Comparison of ENCODE assay signal across 27 cellular contexts in genomic region chr19:307111-307531, GRCh38. TPM values are rescaled to one million over a fixed set of nuclear protein-coding genes. Genes with fewer than 3 reads are reported as not detected.
DNase-seq lines count a peak whose midpoint lies in the region; ATAC-seq and TF ChIP-seq lines count a peak whose summit lies in the region.
"Had no signal": no experiment of that assay in that cellular context is flagged by ENCODE, and none has a peak within 500 bp of the region (broad histone marks: within the 10 kb centered on the region; RNA-seq: fewer than 3 reads in every experiment).

No MANE protein-coding gene starts in this region.

- H2AFZ ChIP-seq in osteoblast (ENCODE audit: low read length) = no peak overlapping the region

- H3K36me3 ChIP-seq in heart left ventricle (peaks cover 0 to 62% (median 53%) of the 10 kb centered on the region in 9 donors), osteoblast (ENCODE audit: insufficient read depth, low read length) (peaks cover 20% of the 10 kb centered on the region), spleen (peaks cover 3 to 73% (median 50%) of the 10 kb centered on the region in 6 donors)

- H3K9me3 ChIP-seq in heart left ventricle = no peaks in the 10 kb centered on the region
- no peaks in the 10 kb centered on the region for H3K9me3 ChIP-seq in osteoblast (ENCODE audit: low read depth, low read length)
- no peaks in the 10 kb centered on the region for H3K9me3 ChIP-seq in spleen
- H3K9me3 ChIP-seq: BLaER1 treated with 17β-estradiol and CSF1 and Interleukin-3, amounts not matched to agents 10 nM and 100 nM had no signal

- peak overlapping the region in 4 of 12 donors; percentile 39 to 51 (median 48) for H3K4me3 ChIP-seq in heart left ventricle
- no peak overlapping the region for H3K4me3 ChIP-seq in osteoblast (ENCODE audit: insufficient read depth, low read length)
- H3K4me3 ChIP-seq in spleen = no peak overlapping the region
- H3K4me3 ChIP-seq: BLaER1 treated with 17β-estradiol and CSF1 and Interleukin-3, amounts not matched to agents 10 nM and 100 nM; SK-N-MC had no signal

- H3K27ac ChIP-seq in heart left ventricle = peak overlapping the region in 9 of 12 donors; percentile 5 to 86 (median 79)
- no peak overlapping the region for H3K27ac ChIP-seq in osteoblast (ENCODE audit: low read depth, low read length)
- no peak overlapping the region for H3K27ac ChIP-seq in spleen
- H3K27ac ChIP-seq: BLaER1 treated with 17β-estradiol and CSF1 and Interleukin-3, amounts not matched to agents 10 nM and 100 nM; RWPE1; SK-N-MC had no signal

- intact Hi-C loops in heart left ventricle (cut with DNase I) = no loop called here
- intact Hi-C loops in Right ventricle myocardium inferior (cut with DNase I) = no loop called here
- intact Hi-C loops in spleen (cut with DNase I; ENCODE audit: low total_unique reads) = no loop called here

- DNase-seq in heart left ventricle = no peak
- DNase-seq in Right ventricle myocardium inferior (ENCODE audit: missing footprints) = no peak
- DNase-seq in chondrocyte (ENCODE audit: low spot score) = peak; percentile 94
- peak; percentile 68 for DNase-seq in osteoblast (ENCODE audit: insufficient read length, low spot score, missing footprints)
- peak; percentile 63 for DNase-seq in spleen
- no peak for DNase-seq in DMS53 treated with DMSO at 0.1 percent for 48 hours (lab: John Stamatoyannopoulos, UW; ENCODE audit: unreplicated experiment)
- no peak for DNase-seq in ACHN
- DNase-seq: AML-193; CD4-positive, alpha-beta T cell; DMS79; EL; GDM1; Kasumi-1; NCI-H1092 treated with DMSO at 0.1 percent for 48 hours; NCI-H1436; NCI-H187; NCI-H2081 treated with DMSO at 0.1 percent for 48 hours; NCI-H2171; NCI-H226; NCI-H510A; NCI-H69; SIG-M5 had no signal

- no peaks in the 10 kb centered on the region for H3K9me3 Mint-ChIP-seq in chondrocyte (ENCODE audit: low read depth)
- H3K9me3 Mint-ChIP-seq: CD4-positive, alpha-beta T cell had no signal

- no peak overlapping the region for H3K27ac Mint-ChIP-seq in chondrocyte (ENCODE audit: unreplicated experiment)
- H3K27ac Mint-ChIP-seq: CD4-positive, alpha-beta T cell had no signal

- no peak for ATAC-seq in heart left ventricle
- no peak for ATAC-seq in Right ventricle myocardium inferior
- no peak for ATAC-seq in GM19467 (IDR thresholded peaks at IDR 0.05; ENCODE audit: unreplicated experiment)

- no peak for TF ChIP-seq POLR2A in heart left ventricle (IDR thresholded peaks at IDR 0.05)
- no peak for TF ChIP-seq POLR2A in spleen (IDR thresholded peaks at IDR 0.05)

- H3K4me1 ChIP-seq in heart left ventricle (peaks cover 0 to 8% (median 0%) of the 10 kb centered on the region in 12 donors), osteoblast (ENCODE audit: insufficient read depth, low read length) (no peaks in the 10 kb centered on the region), spleen (peaks cover 0 to 9% (median 3%) of the 10 kb centered on the region in 6 donors)
- H3K4me1 ChIP-seq: BLaER1 treated with 17β-estradiol and CSF1 and Interleukin-3, amounts not matched to agents 10 nM and 100 nM had no signal

- in situ Hi-C loops in ACHN (cut with HindIII; ENCODE audit: low pct_ligation_motif_present, low pct_unique_long_range_greater_than_20kb, low sequenced_read_pairs) = no loop called here

- no peaks in the 10 kb centered on the region for H3K27me3 Mint-ChIP-seq in chondrocyte (ENCODE audit: low read depth)
- H3K27me3 Mint-ChIP-seq: CD4-positive, alpha-beta T cell had no signal

- 89 to 96% (median 92%) methylated on average over 10 to 26 of the region's 26 CpGs for WGBS in heart left ventricle, 4 donors
- WGBS in spleen, 5 donors = 95 to 98% (median 96%) methylated on average over 19 to 26 of the region's 26 CpGs

- H3K4me2 ChIP-seq in osteoblast (ENCODE audit: insufficient read depth, low read length) = no peak overlapping the region
- H3K4me2 ChIP-seq: BLaER1 treated with 17β-estradiol and CSF1 and Interleukin-3, amounts not matched to agents 10 nM and 100 nM had no signal

- TF ChIP-seq CTCF in heart left ventricle (IDR thresholded peaks at IDR 0.05) = no peak
- TF ChIP-seq CTCF in chondrocyte (IDR thresholded peaks at IDR 0.05) = no peak
- no peak for TF ChIP-seq CTCF in osteoblast (IDR thresholded peaks at IDR 0.05; ENCODE audit: extremely low read depth, low read depth, low read length)
- TF ChIP-seq CTCF in spleen (IDR thresholded peaks at IDR 0.05 in 8 of 11, conservative IDR thresholded peaks at IDR 0.05 in 3 of 11) = no peak

- no peaks in the 10 kb centered on the region for H3K27me3 ChIP-seq in heart left ventricle
- no peaks in the 10 kb centered on the region for H3K27me3 ChIP-seq in osteoblast (ENCODE audit: insufficient read depth, low read length)
- H3K27me3 ChIP-seq in spleen (replicated peaks in 1 of 7) = no peaks in the 10 kb centered on the region
- H3K27me3 ChIP-seq: BLaER1 treated with 17β-estradiol and CSF1 and Interleukin-3, amounts not matched to agents 10 nM and 100 nM had no signal

- no peak overlapping the region for H3K4me3 Mint-ChIP-seq in chondrocyte (ENCODE audit: unreplicated experiment)
- H3K4me3 Mint-ChIP-seq: CD4-positive, alpha-beta T cell had no signal

- H3K36me3 Mint-ChIP-seq in chondrocyte (ENCODE audit: low read depth) = peaks cover 16% of the 10 kb centered on the region

- peaks cover 29% of the 10 kb centered on the region for H3K79me2 ChIP-seq in osteoblast (ENCODE audit: insufficient read depth, low read length)

- H4K20me1 ChIP-seq in osteoblast (ENCODE audit: insufficient read depth, low read length) = peaks cover 28% of the 10 kb centered on the region

- H3K4me1 Mint-ChIP-seq in chondrocyte (ENCODE audit: low read depth) = no peaks in the 10 kb centered on the region

RNA-seq across cellular contexts. Expression of gene PLPP2, which starts 15.9 kb away (rescaled TPM):
- 1 to 10 TPM in 4 of 9 donors, under 1 TPM in 5; 0.09 to 4.1 (median 1.00) TPM for total RNA-seq in heart left ventricle
- polyA plus RNA-seq in heart left ventricle = under 1 TPM; 0.54 to 0.99 TPM
- 0.76 TPM for total RNA-seq in Right ventricle myocardium inferior
- 0.36 to 4.1 TPM (median 3.0 TPM) in 3 replicates for total RNA-seq in chondrocyte
- total RNA-seq in osteoblast = 1.1 and 1.5 TPM in 2 replicates
- 10 to 100 TPM in 1 of 7 donors, 1 to 10 TPM in 6; 1.8 to 27.7 (median 4.7) TPM for total RNA-seq in spleen
- 1 to 10 TPM; 1.2 to 6.2 (median 2.3) TPM for polyA plus RNA-seq in spleen
- total RNA-seq: HepG2 had no signal
- polyA plus RNA-seq: HepG2 had no signal

RNA-seq across cellular contexts. Expression of gene MIER2, which starts 37.5 kb away (rescaled TPM):
- 10 to 100 TPM; 15.7 to 30.3 (median 19.5) TPM for total RNA-seq in heart left ventricle
- 10 to 100 TPM; 18.7 to 22.2 TPM for polyA plus RNA-seq in heart left ventricle
- 16.3 TPM for total RNA-seq in Right ventricle myocardium inferior
- total RNA-seq in chondrocyte = 40.2 to 44.5 TPM (median 42.4 TPM) in 3 replicates
- total RNA-seq in osteoblast = 10.9 and 14.8 TPM in 2 replicates
- 10 to 100 TPM; 26.8 to 66.5 (median 30.1) TPM for total RNA-seq in spleen
- polyA plus RNA-seq in spleen = 10 to 100 TPM; 19.2 to 47.2 (median 31.3) TPM

Comparison
In these comparisons a context has a peak if more than half of its experiments do, and no peak if none do; other contexts are left out.
1. DNase-seq: peak in chondrocyte (single experiment), osteoblast (single experiment) and spleen (single experiment); none in heart left ventricle (0 of 5), Right ventricle myocardium inferior (single experiment), DMS53 treated with DMSO at 0.1 percent for 48 hours (single experiment) and ACHN (single experiment).
2. H3K27ac ChIP-seq: peak in heart left ventricle (9 of 12); none in osteoblast (single experiment) and spleen (0 of 8).